16 cellular contexts compared by ENCODE assay signal in the genomic region with DNA sequence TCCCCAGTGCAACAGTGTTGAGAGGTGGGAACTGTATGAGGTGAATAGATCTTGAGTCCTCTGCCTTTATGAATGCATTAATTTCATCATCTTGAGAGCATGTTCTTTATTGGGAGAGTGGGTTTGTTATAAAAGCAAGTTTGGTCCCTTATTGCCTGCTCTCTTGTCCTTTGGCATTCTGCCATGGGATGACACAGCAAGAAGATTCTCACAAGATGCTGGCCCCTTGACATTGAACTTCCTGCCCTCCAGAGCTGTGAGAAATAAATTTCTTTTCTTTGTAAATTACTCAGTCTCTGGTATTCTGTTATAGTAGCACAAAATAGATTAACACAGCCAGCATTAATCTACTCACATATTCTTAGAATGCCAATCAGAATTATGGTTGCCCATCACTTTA.
DNase-seq lines count a peak whose midpoint lies in the region; FAIRE-seq lines count a peak whose summit lies in the region.
"Had no signal": no experiment of that assay in that cellular context is flagged by ENCODE, and none has a peak within 500 bp of the region (broad histone marks: within the 10 kb centered on the region; RNA-seq: fewer than 3 reads in every experiment).

No MANE protein-coding gene starts in this region.

- POLR2A ChIA-PET in CD4-positive, alpha-beta memory T cell (lab: Charles Lee; ENCODE audit: partially characterized antibody): no interaction called here

- DNase-seq in CMK (ENCODE audit: low read depth) (peak; percentile 12), HTR-8/SVneo (ENCODE audit: insufficient read length, low spot score) (no peak), amniotic epithelial cell (ENCODE audit: low read depth) (peak; percentile 52), kidney tubule cell (ENCODE audit: low spot score) (peak; percentile 63), Ammon's horn (ENCODE audit: low spot score) (no peak), small intestine (no peak), C1 segment of cervical spinal cord (lab: John Stamatoyannopoulos, UW) (no peak)
- no peak for DNase-seq in CD4-positive, alpha-beta memory T cell
- DNase-seq: Caco-2; NCI-H1417 treated with DMSO at 0.1 percent for 48 hours; NCI-H82; pancreas; stimulated activated naive CD4-positive, alpha-beta T cell treated with Interleukin-2 at 50 U/mL for 16 hours had no signal

- H3K27ac ChIP-seq in CD4-positive, alpha-beta memory T cell (ENCODE audit: low read depth, low read length): no peak overlapping the region
- no peak overlapping the region for H3K27ac ChIP-seq in small intestine (ENCODE audit: low read depth in 1 of 2, low read length in 1 of 2)
- H3K27ac ChIP-seq: pancreas had no signal

- no peaks in the 10 kb centered on the region for H3K27me3 Mint-ChIP-seq in CD4-positive, alpha-beta memory T cell
- H3K27me3 Mint-ChIP-seq: dendritic cell treated with granulocyte-macrophage colony-stimulating factor and Interleukin-4, amounts not matched to agents 40 ng/mL and 50 ng/mL, for 4 days; memory B cell had no signal

- FAIRE-seq in HTR-8/SVneo (lab: Jason Lieb, UNC) (peak; percentile 44), small intestine (lab: Jason Lieb, UNC) (no peak)
- FAIRE-seq: GM12892, pancreas had no signal

- no peaks in the 10 kb centered on the region for H3K27me3 ChIP-seq in CD4-positive, alpha-beta memory T cell (ENCODE audit: insufficient read depth, low read length)
- no peaks in the 10 kb centered on the region for H3K27me3 ChIP-seq in small intestine (ENCODE audit: control insufficient read depth in 2 of 2, insufficient read depth in 2 of 2, low read length in 2 of 2)
- H3K27me3 ChIP-seq: pancreas had no signal

- CTCF ChIA-PET in CD4-positive, alpha-beta memory T cell (lab: Charles Lee; ENCODE audit: partially characterized antibody): no interaction called here

- H3K4me3 Mint-ChIP-seq in CD4-positive, alpha-beta memory T cell: no peak overlapping the region
- H3K4me3 Mint-ChIP-seq: dendritic cell treated with granulocyte-macrophage colony-stimulating factor and Interleukin-4, amounts not matched to agents 40 ng/mL and 50 ng/mL, for 4 days; memory B cell had no signal

- H3K4me1 Mint-ChIP-seq in CD4-positive, alpha-beta memory T cell: peaks cover 0 to 12% (median 6%) of the 10 kb centered on the region in 4 donors

- no peaks in the 10 kb centered on the region for H3K36me3 ChIP-seq in CD4-positive, alpha-beta memory T cell (ENCODE audit: insufficient read depth, low read length)
- H3K36me3 ChIP-seq in small intestine (ENCODE audit: control insufficient read depth in 2 of 2, insufficient read depth in 2 of 2, low read length in 2 of 2): no peaks in the 10 kb centered on the region
- H3K36me3 ChIP-seq: pancreas had no signal

- intact Hi-C loops in CD4-positive, alpha-beta memory T cell (cut with micrococcal nuclease): no loop called here

- no peak overlapping the region for H3K4me3 ChIP-seq in CD4-positive, alpha-beta memory T cell (ENCODE audit: low read length in 2 of 2)
- no peak overlapping the region for H3K4me3 ChIP-seq in small intestine (ENCODE audit: low read depth in 1 of 2, low read length in 2 of 2)
- H3K4me3 ChIP-seq: pancreas had no signal

- H3K9me3 Mint-ChIP-seq in CD4-positive, alpha-beta memory T cell: no peaks in the 10 kb centered on the region
- H3K9me3 Mint-ChIP-seq: dendritic cell treated with granulocyte-macrophage colony-stimulating factor and Interleukin-4, amounts not matched to agents 40 ng/mL and 50 ng/mL, for 4 days; memory B cell had no signal

- no peaks in the 10 kb centered on the region for H3K36me3 Mint-ChIP-seq in CD4-positive, alpha-beta memory T cell

- no peaks in the 10 kb centered on the region for H3K9me3 ChIP-seq in CD4-positive, alpha-beta memory T cell (ENCODE audit: control insufficient read depth in 1 of 2, low read length in 2 of 2)
- H3K9me3 ChIP-seq in small intestine (ENCODE audit: control insufficient read depth, low read depth): no peaks in the 10 kb centered on the region
- H3K9me3 ChIP-seq: Caco-2, pancreas had no signal

- H3K4me1 ChIP-seq in CD4-positive, alpha-beta memory T cell (ENCODE audit: insufficient read depth, low read length): no peaks in the 10 kb centered on the region
- H3K4me1 ChIP-seq in small intestine (ENCODE audit: control insufficient read depth in 2 of 2, insufficient read depth in 1 of 2, low read depth in 1 of 2, low read length in 1 of 2): no peaks in the 10 kb centered on the region
- H3K4me1 ChIP-seq: pancreas had no signal

- no peak overlapping the region for H3K27ac Mint-ChIP-seq in CD4-positive, alpha-beta memory T cell
- H3K27ac Mint-ChIP-seq: dendritic cell treated with granulocyte-macrophage colony-stimulating factor and Interleukin-4, amounts not matched to agents 40 ng/mL and 50 ng/mL, for 4 days; memory B cell had no signal

Comparison
In these comparisons a context has a peak if more than half of its experiments do, and no peak if none do; other contexts are left out.
1. DNase-seq: peak in CMK (single experiment), amniotic epithelial cell (single experiment) and kidney tubule cell (single experiment); none in HTR-8/SVneo (single experiment), Ammon's horn (single experiment), CD4-positive, alpha-beta memory T cell (0 of 5), small intestine (single experiment) and C1 segment of cervical spinal cord (0 of 14).